In the genomic region with DNA sequence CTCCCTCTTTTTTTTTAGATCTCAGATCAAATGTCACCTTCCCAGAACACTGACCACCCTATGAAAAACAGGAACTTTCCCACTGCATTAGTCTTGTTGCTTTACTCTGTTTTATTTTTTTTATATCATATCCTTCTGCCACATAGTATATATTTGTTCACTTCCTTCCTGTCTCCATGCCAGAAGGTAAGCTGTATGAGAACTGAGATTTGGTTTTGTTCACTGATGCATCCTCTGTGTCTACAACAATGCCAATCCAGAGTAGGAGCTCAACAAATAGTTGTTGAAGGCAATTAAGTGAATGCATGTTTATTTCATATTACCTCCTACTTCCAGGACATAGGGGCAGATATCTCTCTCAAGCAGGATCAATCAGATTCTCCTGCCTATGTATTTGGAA, we compare ENCODE assay signal across 20 cellular contexts.
DNase-seq lines count a peak whose midpoint lies in the region; ATAC-seq and TF ChIP-seq lines count a peak whose summit lies in the region.
"Had no signal": no experiment of that assay in that cellular context is flagged by ENCODE, and none has a peak within 500 bp of the region (broad histone marks: within the 10 kb centered on the region; RNA-seq: fewer than 3 reads in every experiment).

No MANE protein-coding gene starts in this region.

- peak; percentile 32 for ATAC-seq in GM21786 (IDR thresholded peaks at IDR 0.05; ENCODE audit: unreplicated experiment)
- peak; percentile 45 to 86 (median 84) for ATAC-seq in T-cell (replicated peaks in 1 of 4)
- ATAC-seq in GM21515 (IDR thresholded peaks at IDR 0.05; ENCODE audit: unreplicated experiment), result no peak
- ATAC-seq: SK-N-SH treated with all-trans-retinoic acid at 6 μM for 48 hours had no signal

- H3K27me3 Mint-ChIP-seq in T-cell, result no peaks in the 10 kb centered on the region

- H3K4me3 Mint-ChIP-seq in T-cell, result peak overlapping the region in 1 of 3 donors; percentile 55
- H3K4me3 Mint-ChIP-seq: neural crest cell had no signal

- H3K4me2 ChIP-seq in BLaER1 treated with 17β-estradiol and CSF1 and Interleukin-3, amounts not matched to agents 10 nM and 100 nM, result peak overlapping the region; percentile 1 to 46 (median 22); a peak in 17 of 22 replicates

- H3K36me3 Mint-ChIP-seq in T-cell, result no peaks in the 10 kb centered on the region

- no peak overlapping the region for H3K27ac ChIP-seq in BLaER1 treated with 17β-estradiol and CSF1 and Interleukin-3, amounts not matched to agents 10 nM and 100 nM
- H3K27ac ChIP-seq: GM23248, spleen, thoracic aorta had no signal

- H3K9ac ChIP-seq in BLaER1 treated with 17β-estradiol and CSF1 and Interleukin-3, amounts not matched to agents 10 nM and 100 nM, result no peak overlapping the region
- H3K9ac ChIP-seq: GM23248 had no signal

- peaks cover 9 to 18% (median 12%) of the 10 kb centered on the region in 10 experiments; a peak in 18 of 20 replicates for H3K4me1 ChIP-seq in BLaER1 treated with 17β-estradiol and CSF1 and Interleukin-3, amounts not matched to agents 10 nM and 100 nM

- DNase-seq in GM12865 (ENCODE audit: low read depth) (peak; percentile 54), T-cell (no peak), EL (no peak), NCI-H2171 (lab: John Stamatoyannopoulos, UW) (no peak), occipital lobe (lab: John Stamatoyannopoulos, UW) (no peak)
- DNase-seq: activated CD8-positive, alpha-beta memory T cell treated with anti-CD3 and anti-CD28 coated beads for 24 hours; activated effector memory CD4-positive, alpha-beta T cell treated with Interleukin-2 at 50 U/mL for 16 hours; AML-193; foreskin fibroblast; GM23248; KBM-7; NCI-H1105 treated with DMSO at 0.1 percent for 48 hours; NCI-H748 treated with DMSO at 0.1 percent for 48 hours; spleen had no signal

- no peaks in the 10 kb centered on the region for H3K9me3 ChIP-seq in BLaER1 treated with 17β-estradiol and CSF1 and Interleukin-3, amounts not matched to agents 10 nM and 100 nM (replicated peaks in 1 of 11)
- H3K9me3 ChIP-seq: spleen, thoracic aorta had no signal

- H3K9me3 Mint-ChIP-seq in T-cell, result no peaks in the 10 kb centered on the region
- H3K9me3 Mint-ChIP-seq: neural crest cell had no signal

- POLR2A ChIA-PET in T-cell (lab: Charles Lee), result interaction anchor here in 1 of 2 donors (0.5 kb wide), 1 partner anchor 17 kb away, joined by 3 read pairs; no protein-coding TSS in a partner anchor

- no peak for TF ChIP-seq CTCF in GM12865 (IDR thresholded peaks at IDR 0.05; ENCODE audit: insufficient read depth, low read depth, low read length, missing control alignments)

- H3K36me3 ChIP-seq in BLaER1 treated with 17β-estradiol and CSF1 and Interleukin-3, amounts not matched to agents 10 nM and 100 nM, result no peaks in the 10 kb centered on the region
- H3K36me3 ChIP-seq: spleen, thoracic aorta had no signal

- H3K4me3 ChIP-seq in BLaER1 treated with 17β-estradiol and CSF1 and Interleukin-3, amounts not matched to agents 10 nM and 100 nM, result no peak overlapping the region
- no peak overlapping the region for H3K4me3 ChIP-seq in GM12865 (ENCODE audit: low read depth, low read length)
- H3K4me3 ChIP-seq: GM23248, spleen, thoracic aorta had no signal

- no peaks in the 10 kb centered on the region for H3K27me3 ChIP-seq in BLaER1 treated with 17β-estradiol and CSF1 and Interleukin-3, amounts not matched to agents 10 nM and 100 nM
- H3K27me3 ChIP-seq: spleen had no signal

- H3K27ac Mint-ChIP-seq in T-cell, result peak overlapping the region; percentile 77 to 82

- H3K4me1 Mint-ChIP-seq in T-cell, result peaks cover 35 to 38% (median 36%) of the 10 kb centered on the region in 3 donors

- no peaks in the 10 kb centered on the region for H4K20me1 ChIP-seq in BLaER1 treated with 17β-estradiol and CSF1 and Interleukin-3, amounts not matched to agents 10 nM and 100 nM

- CTCF ChIA-PET in T-cell (lab: Charles Lee), result interaction anchor here in 1 of 2 donors (1.1 kb wide), 1 partner anchor 674 kb away, joined by 5 read pairs; no protein-coding TSS in a partner anchor
